17 cellular contexts compared by ENCODE assay signal in the genomic region with DNA sequence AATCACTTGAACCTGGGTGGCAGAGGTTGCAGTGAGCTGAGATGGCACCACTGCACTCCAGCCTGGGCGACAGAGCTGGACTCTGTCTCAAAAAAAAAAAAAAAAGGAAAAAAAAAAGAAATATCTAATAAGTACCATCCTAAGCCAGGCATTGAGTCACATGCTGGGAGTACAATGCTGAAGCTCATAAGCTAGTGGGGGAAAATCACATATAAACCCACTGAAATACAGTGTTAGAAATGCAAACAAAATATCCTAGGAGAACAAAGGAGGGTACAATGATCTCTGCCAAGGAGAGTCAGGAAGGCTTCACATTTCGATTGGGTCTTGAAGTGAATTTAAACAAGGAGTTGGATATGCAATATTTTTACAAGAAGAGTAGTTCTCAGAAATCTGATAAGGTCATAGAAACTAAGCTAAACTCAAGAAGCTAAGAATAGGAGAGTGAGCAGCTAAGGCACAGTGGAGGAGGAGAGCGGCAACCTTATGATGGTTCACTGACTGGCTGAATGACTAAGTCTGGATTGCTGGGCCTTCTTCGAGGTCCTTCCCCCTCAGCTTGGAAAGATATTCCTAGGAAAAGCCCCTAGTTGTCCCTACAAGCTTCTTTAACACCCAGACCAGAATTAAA.
A peak's percentile ranks its signal among the peaks of the same experiment; 100 is the strongest.
DNase-seq lines count a peak whose midpoint lies in the region; ATAC-seq and TF ChIP-seq lines count a peak whose summit lies in the region.
"Had no signal": no experiment of that assay in that cellular context is flagged by ENCODE, and none has a peak within 500 bp of the region (broad histone marks: within the 10 kb centered on the region; RNA-seq: fewer than 3 reads in every experiment).

No MANE protein-coding gene starts in this region.

- H3K36me3 Mint-ChIP-seq in activated CD4-positive, alpha-beta T cell treated with anti-CD3 and anti-CD28 coated beads, Interleukin-2, amount 10 ng/mL, durations not matched to agents 24 days and 14 days (ENCODE audit: low read depth) = peaks cover 6% of the 10 kb centered on the region
- H3K36me3 Mint-ChIP-seq in activated T-helper 1 cell treated with anti-CD3 and anti-CD28 coated beads, Interleukin-12 subunit alpha, Interleukin-12 subunit beta, Interleukin-2, Interleukin-4 antibody, amounts not matched to agents 30 ng/mL and 10 ng/mL and 1 ng/mL, durations not matched to agents 14 hours and 24 hours and 36 hours (ENCODE audit: low read depth) = peaks cover 6% of the 10 kb centered on the region
- H3K36me3 Mint-ChIP-seq in stimulated activated naive B cell treated with anti-CD40 and anti-IgM and Interleukin-4, amounts not matched to agents 10 μg/mL and 1 μg/mL and 100 μg/mL, for 72 hours = peaks cover 12 to 21% of the 10 kb centered on the region in 2 donors

- H3K4me3 Mint-ChIP-seq in activated CD4-positive, alpha-beta T cell treated with anti-CD3 and anti-CD28 coated beads, Interleukin-2, amount 10 ng/mL, durations not matched to agents 24 days and 14 days = peak overlapping the region; percentile 17
- H3K4me3 Mint-ChIP-seq in activated T-helper 1 cell treated with anti-CD3 and anti-CD28 coated beads, Interleukin-12 subunit alpha, Interleukin-12 subunit beta, Interleukin-2, Interleukin-4 antibody, amounts not matched to agents 30 ng/mL and 10 ng/mL and 1 ng/mL, durations not matched to agents 14 hours and 24 hours and 36 hours = no peak overlapping the region
- peak overlapping the region in 1 of 2 donors; percentile 7 for H3K4me3 Mint-ChIP-seq in stimulated activated naive B cell treated with anti-CD40 and anti-IgM and Interleukin-4, amounts not matched to agents 10 μg/mL and 1 μg/mL and 100 μg/mL, for 72 hours
- H3K4me3 Mint-ChIP-seq: activated naive CD8-positive, alpha-beta T cell; nephron had no signal

- intact Hi-C loops in activated CD4-positive, alpha-beta T cell treated with anti-CD3 and anti-CD28 coated beads, Interleukin-2, amount 10 ng/mL, durations not matched to agents 24 days and 14 days (cut with micrococcal nuclease) = no loop called here
- intact Hi-C loops in activated T-helper 1 cell treated with anti-CD3 and anti-CD28 coated beads, Interleukin-12 subunit alpha, Interleukin-12 subunit beta, Interleukin-2, Interleukin-4 antibody, amounts not matched to agents 30 ng/mL and 10 ng/mL and 1 ng/mL, durations not matched to agents 14 hours and 24 hours and 36 hours (cut with micrococcal nuclease) = no loop called here

- ATAC-seq in stimulated activated naive B cell treated with anti-CD40 and anti-IgM and Interleukin-4, amounts not matched to agents 10 μg/mL and 1 μg/mL and 100 μg/mL, for 72 hours (replicated peaks) = peak; percentile 78 to 83
- ATAC-seq: left lobe of liver had no signal

- TF ChIP-seq CTCF in fibroblast of pulmonary artery (IDR thresholded peaks at IDR 0.05; ENCODE audit: low read length, missing control alignments) = no peak

- no peaks in the 10 kb centered on the region for H3K9me3 Mint-ChIP-seq in activated CD4-positive, alpha-beta T cell treated with anti-CD3 and anti-CD28 coated beads, Interleukin-2, amount 10 ng/mL, durations not matched to agents 24 days and 14 days
- H3K9me3 Mint-ChIP-seq in activated T-helper 1 cell treated with anti-CD3 and anti-CD28 coated beads, Interleukin-12 subunit alpha, Interleukin-12 subunit beta, Interleukin-2, Interleukin-4 antibody, amounts not matched to agents 30 ng/mL and 10 ng/mL and 1 ng/mL, durations not matched to agents 14 hours and 24 hours and 36 hours = no peaks in the 10 kb centered on the region
- no peaks in the 10 kb centered on the region for H3K9me3 Mint-ChIP-seq in stimulated activated naive B cell treated with anti-CD40 and anti-IgM and Interleukin-4, amounts not matched to agents 10 μg/mL and 1 μg/mL and 100 μg/mL, for 72 hours
- H3K9me3 Mint-ChIP-seq: nephron had no signal

- peaks cover 7% of the 10 kb centered on the region for H3K4me1 Mint-ChIP-seq in activated CD4-positive, alpha-beta T cell treated with anti-CD3 and anti-CD28 coated beads, Interleukin-2, amount 10 ng/mL, durations not matched to agents 24 days and 14 days
- peaks cover 6% of the 10 kb centered on the region for H3K4me1 Mint-ChIP-seq in activated T-helper 1 cell treated with anti-CD3 and anti-CD28 coated beads, Interleukin-12 subunit alpha, Interleukin-12 subunit beta, Interleukin-2, Interleukin-4 antibody, amounts not matched to agents 30 ng/mL and 10 ng/mL and 1 ng/mL, durations not matched to agents 14 hours and 24 hours and 36 hours (ENCODE audit: low read depth)
- peaks cover 17 to 25% of the 10 kb centered on the region in 2 donors for H3K4me1 Mint-ChIP-seq in stimulated activated naive B cell treated with anti-CD40 and anti-IgM and Interleukin-4, amounts not matched to agents 10 μg/mL and 1 μg/mL and 100 μg/mL, for 72 hours
- H3K4me1 Mint-ChIP-seq: nephron had no signal

- no peaks in the 10 kb centered on the region for H3K27me3 Mint-ChIP-seq in activated CD4-positive, alpha-beta T cell treated with anti-CD3 and anti-CD28 coated beads, Interleukin-2, amount 10 ng/mL, durations not matched to agents 24 days and 14 days
- no peaks in the 10 kb centered on the region for H3K27me3 Mint-ChIP-seq in activated T-helper 1 cell treated with anti-CD3 and anti-CD28 coated beads, Interleukin-12 subunit alpha, Interleukin-12 subunit beta, Interleukin-2, Interleukin-4 antibody, amounts not matched to agents 30 ng/mL and 10 ng/mL and 1 ng/mL, durations not matched to agents 14 hours and 24 hours and 36 hours (ENCODE audit: insufficient read depth)
- no peaks in the 10 kb centered on the region for H3K27me3 Mint-ChIP-seq in stimulated activated naive B cell treated with anti-CD40 and anti-IgM and Interleukin-4, amounts not matched to agents 10 μg/mL and 1 μg/mL and 100 μg/mL, for 72 hours
- H3K27me3 Mint-ChIP-seq: activated naive CD8-positive, alpha-beta T cell had no signal

- no peak for DNase-seq in activated CD4-positive, alpha-beta T cell treated with anti-CD3 and anti-CD28 coated beads, Interleukin-2, amount 10 ng/mL, durations not matched to agents 24 days and 14 days
- DNase-seq in activated CD4-positive, alpha-beta T cell treated with anti-CD3 and anti-CD28 coated beads for 1 hour = no peak
- DNase-seq in activated T-helper 1 cell treated with anti-CD3 and anti-CD28 coated beads, Interleukin-12 subunit alpha, Interleukin-12 subunit beta, Interleukin-2, Interleukin-4 antibody, amounts not matched to agents 30 ng/mL and 10 ng/mL and 1 ng/mL, durations not matched to agents 14 hours and 24 hours and 36 hours (ENCODE audit: low spot score) = no peak
- peak; percentile 13 for DNase-seq in fibroblast of pulmonary artery (ENCODE audit: low read depth)
- DNase-seq in stimulated activated naive B cell treated with anti-CD40 and anti-IgM and Interleukin-4, amounts not matched to agents 10 μg/mL and 1 μg/mL and 100 μg/mL, for 72 hours = no peak
- DNase-seq in NCI-H510A treated with DMSO at 0.1 percent for 48 hours (lab: John Stamatoyannopoulos, UW) = no peak
- DNase-seq in RKO (ENCODE audit: low spot score) = no peak
- DNase-seq in SHP77 (lab: John Stamatoyannopoulos, UW) = no peak
- DNase-seq: ACHN; activated CD4-positive, alpha-beta T cell treated with anti-CD3 and anti-CD28 coated beads, Interleukin-2, amount 50 U/mL, for 48 hours; effector CD4-positive, alpha-beta T cell; NCI-H1694 treated with DMSO at 0.1 percent for 48 hours; NK-92 treated with Interleukin-12 subunit alpha and Interleukin-12 subunit beta, amount 100 ng/mL, for 24 hours; spleen had no signal

- H3K27ac Mint-ChIP-seq in activated CD4-positive, alpha-beta T cell treated with anti-CD3 and anti-CD28 coated beads, Interleukin-2, amount 10 ng/mL, durations not matched to agents 24 days and 14 days = peak overlapping the region; percentile 30
- H3K27ac Mint-ChIP-seq in activated T-helper 1 cell treated with anti-CD3 and anti-CD28 coated beads, Interleukin-12 subunit alpha, Interleukin-12 subunit beta, Interleukin-2, Interleukin-4 antibody, amounts not matched to agents 30 ng/mL and 10 ng/mL and 1 ng/mL, durations not matched to agents 14 hours and 24 hours and 36 hours = peak overlapping the region; percentile 41
- no peak overlapping the region for H3K27ac Mint-ChIP-seq in stimulated activated naive B cell treated with anti-CD40 and anti-IgM and Interleukin-4, amounts not matched to agents 10 μg/mL and 1 μg/mL and 100 μg/mL, for 72 hours
- H3K27ac Mint-ChIP-seq: activated naive CD8-positive, alpha-beta T cell; nephron had no signal

- no peak overlapping the region for H3K4me3 ChIP-seq in fibroblast of pulmonary artery (replicated peaks; ENCODE audit: low read depth, low read length)
- H3K4me3 ChIP-seq: spleen had no signal
